8 cellular contexts compared by ENCODE assay signal in the genomic region with DNA sequence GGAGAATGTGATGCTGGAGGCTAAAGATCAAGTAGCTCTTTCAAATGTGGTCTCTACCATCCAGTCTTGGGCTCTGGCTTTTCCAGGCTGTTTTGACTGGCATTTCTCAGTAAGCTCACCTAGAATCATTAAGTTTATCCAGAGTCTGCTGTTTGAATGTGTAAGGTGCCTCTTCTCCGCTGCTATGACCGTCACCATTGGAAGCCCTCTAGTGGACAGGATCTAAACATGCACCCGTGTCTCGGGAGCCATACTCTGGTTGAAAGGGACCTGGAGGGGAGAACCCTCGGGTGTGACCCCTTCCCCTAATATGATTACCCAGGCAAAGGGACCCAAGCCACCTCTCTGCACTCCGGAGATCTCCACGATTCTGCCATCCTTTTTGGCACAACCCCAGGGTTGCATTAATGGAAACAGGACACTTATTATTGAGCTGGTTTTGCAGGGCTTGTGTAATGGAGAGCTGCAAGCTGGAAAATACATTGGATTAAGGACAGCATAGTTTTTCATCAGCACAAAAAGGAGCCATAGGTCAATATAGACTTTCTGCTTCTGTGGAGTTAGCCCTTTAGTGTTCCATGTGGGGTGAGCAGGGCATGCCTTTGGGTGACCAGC.
A peak's percentile ranks its signal among the peaks of the same experiment; 100 is the strongest.
DNase-seq lines count a peak whose midpoint lies in the region; ATAC-seq and TF ChIP-seq lines count a peak whose summit lies in the region.

No MANE protein-coding gene starts in this region.

- H3K36me3 Mint-ChIP-seq in natural killer cell (no peaks in the 10 kb centered on the region), type B pancreatic cell (no peaks in the 10 kb centered on the region)
- no peaks in the 10 kb centered on the region for H3K36me3 Mint-ChIP-seq in natural killer cell treated with Interleukin-12 subunit alpha and Interleukin-12 subunit beta and Interleukin-15 and Interleukin-18, amount 100 ng/mL, for 72 hours

- H3K9me3 Mint-ChIP-seq in natural killer cell (no peaks in the 10 kb centered on the region), type B pancreatic cell (no peaks in the 10 kb centered on the region)
- no peaks in the 10 kb centered on the region for H3K9me3 Mint-ChIP-seq in natural killer cell treated with Interleukin-12 subunit alpha and Interleukin-12 subunit beta and Interleukin-15 and Interleukin-18, amount 100 ng/mL, for 72 hours

- H3K36me3 ChIP-seq in brain microvascular endothelial cell (replicated peaks) = no peaks in the 10 kb centered on the region

- no peak overlapping the region for H3K4me3 Mint-ChIP-seq in natural killer cell
- no peak overlapping the region for H3K4me3 Mint-ChIP-seq in natural killer cell treated with Interleukin-12 subunit alpha and Interleukin-12 subunit beta and Interleukin-15 and Interleukin-18, amount 100 ng/mL, for 72 hours
- no peak overlapping the region for H3K4me3 Mint-ChIP-seq in type B pancreatic cell

- peak in 1 of 3 donors; percentile 36 for ATAC-seq in natural killer cell
- no peak for ATAC-seq in natural killer cell treated with Interleukin-12 subunit alpha and Interleukin-12 subunit beta and Interleukin-15 and Interleukin-18, amount 100 ng/mL, for 72 hours
- ATAC-seq in left colon = peak; percentile 56
- no peak for ATAC-seq in HG02623 (IDR thresholded peaks at IDR 0.05; ENCODE audit: unreplicated experiment)
- ATAC-seq in HG02840 (IDR thresholded peaks at IDR 0.05; ENCODE audit: low FRiP score, unreplicated experiment) = no peak

- in situ Hi-C loops in brain microvascular endothelial cell (cut with HindIII; ENCODE audit: low pct_ligation_motif_present, low sequenced_read_pairs) = no loop called here

- TF ChIP-seq CTCF in natural killer cell (IDR thresholded peaks at IDR 0.05) = peak; percentile 30
- peak; percentile 68 for TF ChIP-seq CTCF in brain microvascular endothelial cell (IDR thresholded peaks at IDR 0.05; ENCODE audit: low read depth, low read length, missing control alignments)
- peak; percentile 85 for TF ChIP-seq CTCF in type B pancreatic cell (conservative IDR thresholded peaks at IDR 0.05)

- H3K27ac ChIP-seq in brain microvascular endothelial cell = no peak overlapping the region

- intact Hi-C loops in natural killer cell (cut with micrococcal nuclease) (no loop called here), left colon (cut with DNase I, micrococcal nuclease) (no loop called here)

- H3K27me3 Mint-ChIP-seq in natural killer cell (ENCODE audit: low read depth in 2 of 2) (no peaks in the 10 kb centered on the region), type B pancreatic cell (peaks cover 10% of the 10 kb centered on the region)
- H3K27me3 Mint-ChIP-seq in natural killer cell treated with Interleukin-12 subunit alpha and Interleukin-12 subunit beta and Interleukin-15 and Interleukin-18, amount 100 ng/mL, for 72 hours = peaks cover 0 to 5% of the 10 kb centered on the region in 2 donors

- no peak overlapping the region for H3K4me3 ChIP-seq in brain microvascular endothelial cell (ENCODE audit: low read depth, low read length)

- DNase-seq in natural killer cell (no peak), NCI-H1105 treated with DMSO at 0.1 percent for 48 hours (lab: John Stamatoyannopoulos, UW) (peak; percentile 50), brain microvascular endothelial cell (no peak), left colon (peak in 1 of 2 donors; percentile 22), type B pancreatic cell (ENCODE audit: extremely low spot score, unreplicated experiment) (no peak)
- DNase-seq in natural killer cell treated with Interleukin-12 subunit alpha and Interleukin-12 subunit beta and Interleukin-15 and Interleukin-18, amount 100 ng/mL, for 72 hours (ENCODE audit: low spot score) = no peak

- no peaks in the 10 kb centered on the region for H3K27me3 ChIP-seq in brain microvascular endothelial cell (replicated peaks)

- no peak overlapping the region for H3K27ac Mint-ChIP-seq in natural killer cell
- no peak overlapping the region for H3K27ac Mint-ChIP-seq in natural killer cell treated with Interleukin-12 subunit alpha and Interleukin-12 subunit beta and Interleukin-15 and Interleukin-18, amount 100 ng/mL, for 72 hours
- peak overlapping the region; percentile 33 for H3K27ac Mint-ChIP-seq in type B pancreatic cell

- H3K4me1 Mint-ChIP-seq in natural killer cell (no peaks in the 10 kb centered on the region), type B pancreatic cell (ENCODE audit: unreplicated experiment) (peaks cover 6% of the 10 kb centered on the region)
- no peaks in the 10 kb centered on the region for H3K4me1 Mint-ChIP-seq in natural killer cell treated with Interleukin-12 subunit alpha and Interleukin-12 subunit beta and Interleukin-15 and Interleukin-18, amount 100 ng/mL, for 72 hours (ENCODE audit: low read depth in 2 of 2)

Comparison
In these comparisons a context has a peak if more than half of its experiments do, and no peak if none do; other contexts are left out.
1. CTCF ChIP-seq: peak in every context shown above with its lines; median percentile 85 in type B pancreatic cell; 68 in brain microvascular endothelial cell; 30 in natural killer cell.